12 cellular contexts compared by ENCODE assay signal in genomic region chr10:99660662-99661369, GRCh38. TPM values are rescaled to one million over a fixed set of nuclear protein-coding genes. Genes with fewer than 3 reads are reported as not detected.
A peak's percentile ranks its signal among the peaks of the same experiment; 100 is the strongest.
DNase-seq lines count a peak whose midpoint lies in the region; ATAC-seq and TF ChIP-seq lines count a peak whose summit lies in the region.
"Had no signal": no experiment of that assay in that cellular context is flagged by ENCODE, and none has a peak within 500 bp of the region (broad histone marks: within the 10 kb centered on the region; RNA-seq: fewer than 3 reads in every experiment).

No MANE protein-coding gene starts in this region.

- H3K4me1 ChIP-seq in left lung (peaks cover 6 to 53% of the 10 kb centered on the region in 2 donors), upper lobe of left lung (peaks cover 10 to 28% (median 15%) of the 10 kb centered on the region in 4 donors)

- peak overlapping the region in 1 of 2 donors; percentile 59 for H3K4me3 ChIP-seq in left lung
- no peak overlapping the region for H3K4me3 ChIP-seq in upper lobe of left lung

- no peaks in the 10 kb centered on the region for H3K9me3 Mint-ChIP-seq in chondrocyte (ENCODE audit: low read depth)
- H3K9me3 Mint-ChIP-seq in mesothelial cell of epicardium: no peaks in the 10 kb centered on the region

- H3K4me3 Mint-ChIP-seq in chondrocyte (ENCODE audit: unreplicated experiment) (peak overlapping the region; percentile 51), mesothelial cell of epicardium (peak overlapping the region; percentile 27)

- H3K36me3 ChIP-seq in left lung (peaks cover 0 to 30% of the 10 kb centered on the region in 2 donors), upper lobe of left lung (peaks cover 0 to 18% (median under 1%) of the 10 kb centered on the region in 4 donors)

- no peaks in the 10 kb centered on the region for H3K27me3 ChIP-seq in left lung
- H3K27me3 ChIP-seq in upper lobe of left lung: no peaks in the 10 kb centered on the region

- ATAC-seq in left lung: no peak
- no peak for ATAC-seq in upper lobe of left lung (ENCODE audit: low FRiP score in 2 of 2)

- H3K27me3 Mint-ChIP-seq in chondrocyte (ENCODE audit: low read depth) (no peaks in the 10 kb centered on the region), mesothelial cell of epicardium (ENCODE audit: low read depth) (peaks cover 5% of the 10 kb centered on the region)

- TF ChIP-seq POLR2A in upper lobe of left lung (IDR thresholded peaks at IDR 0.05): no peak

- H3K36me3 Mint-ChIP-seq in chondrocyte (ENCODE audit: low read depth) (peaks cover 7% of the 10 kb centered on the region), mesothelial cell of epicardium (peaks cover 12% of the 10 kb centered on the region)

- 92 to 97% methylated on average over 6 of the region's 6 CpGs for whole genome bisulfite sequencing in upper lobe of left lung, 2 donors

- H3K9me3 ChIP-seq in left lung: no peaks in the 10 kb centered on the region
- H3K9me3 ChIP-seq in upper lobe of left lung: no peaks in the 10 kb centered on the region

- peaks cover 36% of the 10 kb centered on the region for H3K4me1 Mint-ChIP-seq in chondrocyte (ENCODE audit: low read depth)
- H3K4me1 Mint-ChIP-seq in mesothelial cell of epicardium: peaks cover 26% of the 10 kb centered on the region

- TF ChIP-seq EP300 in upper lobe of left lung (IDR thresholded peaks at IDR 0.05): no peak

- H3K27ac ChIP-seq in left lung: no peak overlapping the region
- no peak overlapping the region for H3K27ac ChIP-seq in upper lobe of left lung

- intact Hi-C loops in left lung (cut with DNase I): no loop called here

- DNase-seq in AG08396 (ENCODE audit: low spot score) (peak; percentile 12), M059J (ENCODE audit: low read depth) (peak; percentile 54), chondrocyte (ENCODE audit: low spot score) (no peak), mesothelial cell of epicardium (ENCODE audit: low spot score in 2 of 2, unreplicated experiment in 2 of 2) (no peak), mucosa of gallbladder (ENCODE audit: low spot score) (no peak), left lung (no peak), upper lobe of left lung (no peak), OCI-M1 (lab: John Stamatoyannopoulos, UW) (no peak)
- DNase-seq: COR-L47, GOT3, left cardiac atrium, NCI-H748 treated with DMSO at 0.1 percent for 48 hours had no signal

- TF ChIP-seq CTCF in chondrocyte (IDR thresholded peaks at IDR 0.05) (no peak), mesothelial cell of epicardium (IDR thresholded peaks at IDR 0.05; ENCODE audit: unreplicated experiment) (no peak), left lung (IDR thresholded peaks at IDR 0.05) (no peak), upper lobe of left lung (IDR thresholded peaks at IDR 0.05) (no peak)

- H3K27ac Mint-ChIP-seq in chondrocyte (ENCODE audit: unreplicated experiment): peak overlapping the region; percentile 92
- no peak overlapping the region for H3K27ac Mint-ChIP-seq in mesothelial cell of epicardium

RNA-seq across cellular contexts. Expression of gene ENTPD7, which starts 1.5 kb away (rescaled TPM):
- total RNA-seq in M059J (2014; rRNA removed; shearing (Covaris generic)): 10.0 and 17.4 TPM in 2 replicates
- 28.8 to 32.3 TPM (median 29.5 TPM) in 3 replicates for total RNA-seq in chondrocyte
- total RNA-seq in mesothelial cell of epicardium: 20.6 to 21.2 TPM (median 21.1 TPM) in 3 replicates
- 14.4 TPM for total RNA-seq in mucosa of gallbladder
- total RNA-seq in left lung: 10 to 100 TPM; 16.6 to 17.1 TPM
- total RNA-seq in upper lobe of left lung: 10 to 100 TPM in 3 of 6 donors, 1 to 10 TPM in 3; 2.9 to 12.3 (median 9.3) TPM

RNA-seq across cellular contexts. Expression of gene SLC25A28, which starts 40.6 kb away (rescaled TPM):
- 36.5 and 47.9 TPM in 2 replicates for total RNA-seq in M059J (2014; rRNA removed; shearing (Covaris generic))
- total RNA-seq in chondrocyte (26.4 to 46.7 TPM (median 31.9 TPM) in 3 replicates), mesothelial cell of epicardium (41.2 to 44.8 TPM (median 41.4 TPM) in 3 replicates), mucosa of gallbladder (42.0 TPM), left lung (10 to 100 TPM; 32.5 to 55.8 TPM), upper lobe of left lung (10 to 100 TPM; 25.7 to 53.4 (median 45.3) TPM)

Comparison
In these comparisons a context has a peak if more than half of its experiments do, and no peak if none do; other contexts are left out.
1. DNase-seq: peak in AG08396 (single experiment) and M059J (single experiment); none in chondrocyte (single experiment), mesothelial cell of epicardium (0 of 2), mucosa of gallbladder (single experiment), left lung (0 of 2), upper lobe of left lung (0 of 2) and OCI-M1 (single experiment).